ENCODE assay signal across 15 cellular contexts in genomic region chr9:110936719-110937452, GRCh38.
A peak's percentile ranks its signal among the peaks of the same experiment; 100 is the strongest.
DNase-seq lines count a peak whose midpoint lies in the region; ATAC-seq, FAIRE-seq and TF ChIP-seq lines count a peak whose summit lies in the region.
"Had no signal": no experiment of that assay in that cellular context is flagged by ENCODE, and none has a peak within 500 bp of the region (broad histone marks: within the 10 kb centered on the region; RNA-seq: fewer than 3 reads in every experiment).

No MANE protein-coding gene starts in this region.

- H3K27me3 ChIP-seq in skeletal muscle satellite cell (ENCODE audit: control insufficient read depth, insufficient read depth, low read length) = no peaks in the 10 kb centered on the region

- no peak for FAIRE-seq in D721Med (lab: Jason Lieb, UNC)
- FAIRE-seq: GM19239 had no signal

- H3K4me3 ChIP-seq in fibroblast of villous mesenchyme (ENCODE audit: low read depth, low read length) (no peak overlapping the region), skeletal muscle satellite cell (ENCODE audit: low read length) (no peak overlapping the region)
- H3K4me3 ChIP-seq: lung had no signal

- H3K9ac ChIP-seq in skeletal muscle satellite cell (ENCODE audit: low read depth, low read length) = peak overlapping the region; percentile 44

- H3K4me1 ChIP-seq in skeletal muscle satellite cell (ENCODE audit: control insufficient read depth, insufficient read depth, low read length) = peaks cover 71% of the 10 kb centered on the region

- peak overlapping the region; percentile 27 for H3K4me2 ChIP-seq in skeletal muscle satellite cell (ENCODE audit: low read length)

- DNase-seq in EL = peak; percentile 87
- DNase-seq in amniotic epithelial cell (ENCODE audit: low read depth) = peak; percentile 39
- DNase-seq in fibroblast of villous mesenchyme (ENCODE audit: low read depth) = peak; percentile 63
- no peak for DNase-seq in amygdala (lab: John Stamatoyannopoulos, UW)
- DNase-seq in retina = no peak
- no peak for DNase-seq in D721Med (ENCODE audit: insufficient read length, low spot score)
- DNase-seq: activated CD4-positive, alpha-beta T cell treated with anti-CD3 and anti-CD28 coated beads for 4 hours; CD4-positive, alpha-beta memory T cell; NCI-H526 treated with DMSO at 0.1 percent for 48 hours; right cardiac atrium had no signal

- no peaks in the 10 kb centered on the region for H3K9me3 ChIP-seq in skeletal muscle satellite cell (replicated peaks; ENCODE audit: low read length)

- TF ChIP-seq CTCF in fibroblast of villous mesenchyme (IDR thresholded peaks at IDR 0.05; ENCODE audit: insufficient read depth, low read depth, low read length) (no peak), D721Med (IDR thresholded peaks at IDR 0.05; ENCODE audit: insufficient read depth, missing control alignments) (no peak)

- no peak for ATAC-seq in HG02870 (IDR thresholded peaks at IDR 0.05; ENCODE audit: unreplicated experiment)
- ATAC-seq: HCT116 had no signal

- peaks cover 70% of the 10 kb centered on the region for H3K36me3 ChIP-seq in skeletal muscle satellite cell (ENCODE audit: insufficient read depth, low read length)

Comparison
In these comparisons a context has a peak if more than half of its experiments do, and no peak if none do; other contexts are left out.
1. DNase-seq: peak in EL (single experiment), amniotic epithelial cell (single experiment) and fibroblast of villous mesenchyme (single experiment); none in amygdala (0 of 56), retina (single experiment) and D721Med (single experiment).